27 cellular contexts compared by ENCODE assay signal in the genomic region with DNA sequence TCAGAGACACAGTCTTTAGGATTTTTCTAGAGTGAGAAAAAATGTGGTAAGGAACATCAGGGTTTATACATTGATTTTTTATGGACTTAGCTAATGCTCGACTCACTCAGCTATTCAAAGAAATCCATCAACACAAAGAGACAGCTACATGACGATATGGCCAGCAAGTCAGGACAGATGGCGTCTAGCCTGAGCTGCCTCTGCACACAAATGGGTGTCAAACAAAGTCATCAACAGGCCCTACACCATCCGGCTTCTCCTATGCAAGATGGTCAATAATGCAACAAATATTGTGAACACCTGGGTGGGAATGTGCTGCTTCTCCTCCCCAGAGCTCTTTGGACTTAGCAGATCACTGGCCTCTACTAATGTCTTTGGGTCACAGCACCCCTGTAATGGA. TPM values are rescaled to one million over a fixed set of nuclear protein-coding genes. Genes with fewer than 3 reads are reported as not detected.
"Had no signal": no experiment of that assay in that cellular context is flagged by ENCODE, and none has a peak within 500 bp of the region (broad histone marks: within the 10 kb centered on the region; RNA-seq: fewer than 3 reads in every experiment).

No MANE protein-coding gene starts in this region.

- H3K4me1 Mint-ChIP-seq: activated naive CD8-positive, alpha-beta T cell treated with anti-CD3 and anti-CD28 coated beads, Interleukin-2, amount 10 ng/mL, durations not matched to agents 7 days and 5 days; naive B cell had no signal

- H3K4me3 Mint-ChIP-seq: activated B cell treated with CpG ODN at 0.5 μM for 24 hours; activated CD4-positive, alpha-beta memory T cell treated with anti-CD3 and anti-CD28 coated beads for 36 hours; activated naive CD4-positive, alpha-beta T cell treated with anti-CD3 and anti-CD28 coated beads for 36 hours; activated naive CD8-positive, alpha-beta T cell treated with anti-CD3 and anti-CD28 coated beads, Interleukin-2, amount 10 ng/mL, durations not matched to agents 7 days and 5 days; dendritic cell treated with granulocyte-macrophage colony-stimulating factor and Interleukin-4, amounts not matched to agents 40 ng/mL and 50 ng/mL, for 4 days; immature natural killer cell; naive B cell; neural crest cell; stimulated activated memory B cell treated with anti-CD40 and anti-IgM and Interleukin-4, amounts not matched to agents 10 μg/mL and 1 μg/mL and 100 μg/mL, for 72 hours had no signal

- H3K9me3 Mint-ChIP-seq: activated B cell treated with CpG ODN at 0.5 μM for 24 hours; activated CD4-positive, alpha-beta memory T cell treated with anti-CD3 and anti-CD28 coated beads for 36 hours; activated naive CD4-positive, alpha-beta T cell treated with anti-CD3 and anti-CD28 coated beads for 36 hours; activated naive CD8-positive, alpha-beta T cell treated with anti-CD3 and anti-CD28 coated beads, Interleukin-2, amount 10 ng/mL, durations not matched to agents 7 days and 5 days; dendritic cell treated with granulocyte-macrophage colony-stimulating factor and Interleukin-4, amounts not matched to agents 40 ng/mL and 50 ng/mL, for 4 days; immature natural killer cell; naive B cell; neural crest cell; stimulated activated memory B cell treated with anti-CD40 and anti-IgM and Interleukin-4, amounts not matched to agents 10 μg/mL and 1 μg/mL and 100 μg/mL, for 72 hours had no signal

- H3K27me3 Mint-ChIP-seq: activated B cell treated with CpG ODN at 0.5 μM for 24 hours; dendritic cell treated with granulocyte-macrophage colony-stimulating factor and Interleukin-4, amounts not matched to agents 40 ng/mL and 50 ng/mL, for 4 days; naive B cell; stimulated activated memory B cell treated with anti-CD40 and anti-IgM and Interleukin-4, amounts not matched to agents 10 μg/mL and 1 μg/mL and 100 μg/mL, for 72 hours had no signal

- ATAC-seq: esophagus mucosa; left lobe of liver; lower lobe of right lung; sciatic nerve; stimulated activated memory B cell treated with anti-CD40 and anti-IgM and Interleukin-4, amounts not matched to agents 10 μg/mL and 1 μg/mL and 100 μg/mL, for 72 hours had no signal

- H3K36me3 Mint-ChIP-seq: activated CD4-positive, alpha-beta memory T cell treated with anti-CD3 and anti-CD28 coated beads for 36 hours; activated naive CD8-positive, alpha-beta T cell treated with anti-CD3 and anti-CD28 coated beads, Interleukin-2, amount 10 ng/mL, durations not matched to agents 7 days and 5 days; immature natural killer cell; naive B cell; stimulated activated memory B cell treated with anti-CD40 and anti-IgM and Interleukin-4, amounts not matched to agents 10 μg/mL and 1 μg/mL and 100 μg/mL, for 72 hours had no signal

- H3K27ac Mint-ChIP-seq: activated B cell treated with CpG ODN at 0.5 μM for 24 hours; activated CD4-positive, alpha-beta memory T cell treated with anti-CD3 and anti-CD28 coated beads for 36 hours; activated naive CD4-positive, alpha-beta T cell treated with anti-CD3 and anti-CD28 coated beads for 36 hours; activated naive CD8-positive, alpha-beta T cell treated with anti-CD3 and anti-CD28 coated beads, Interleukin-2, amount 10 ng/mL, durations not matched to agents 7 days and 5 days; immature natural killer cell; naive B cell; stimulated activated memory B cell treated with anti-CD40 and anti-IgM and Interleukin-4, amounts not matched to agents 10 μg/mL and 1 μg/mL and 100 μg/mL, for 72 hours had no signal

- DNase-seq: activated B cell treated with CpG ODN at 0.5 μM for 24 hours; activated CD4-positive, alpha-beta memory T cell treated with anti-CD3 and anti-CD28 coated beads for 36 hours; activated CD4-positive, alpha-beta T cell treated with anti-CD3 and anti-CD28 coated beads for 4 hours; activated naive CD4-positive, alpha-beta T cell treated with anti-CD3 and anti-CD28 coated beads for 36 hours; activated naive CD8-positive, alpha-beta T cell treated with anti-CD3 and anti-CD28 coated beads, Interleukin-2, amount 10 ng/mL, durations not matched to agents 7 days and 5 days; activated T-cell treated with anti-CD3 and anti-CD28 coated beads, Interleukin-2, amount 50 U/mL, for 48 hours; amniotic stem cell; effector memory CD4-positive, alpha-beta T cell; foreskin melanocyte; immature natural killer cell; lower lobe of right lung; naive B cell; posterior cingulate gyrus; small intestine; stimulated activated CD4-positive, alpha-beta T cell treated with anti-CD3 and anti-CD28 coated beads, Interleukin-2, amount 100 ng/mL, for 24 hours; stomach; T1000 had no signal

RNA-seq across cellular contexts. Expression of a gene that starts 13.3 kb away (rescaled TPM):
- total RNA-seq: activated CD4-positive, alpha-beta memory T cell treated with anti-CD3 and anti-CD28 coated beads for 36 hours; activated naive CD4-positive, alpha-beta T cell treated with anti-CD3 and anti-CD28 coated beads for 36 hours; activated naive CD8-positive, alpha-beta T cell treated with anti-CD3 and anti-CD28 coated beads, Interleukin-2, amount 10 ng/mL, durations not matched to agents 7 days and 5 days; chondrocyte; esophagus mucosa; kidney epithelial cell; mesenteric fat pad; neural crest cell; suprapubic skin had no signal
